ENCODE assay signal across 8 cellular contexts in the genomic region with DNA sequence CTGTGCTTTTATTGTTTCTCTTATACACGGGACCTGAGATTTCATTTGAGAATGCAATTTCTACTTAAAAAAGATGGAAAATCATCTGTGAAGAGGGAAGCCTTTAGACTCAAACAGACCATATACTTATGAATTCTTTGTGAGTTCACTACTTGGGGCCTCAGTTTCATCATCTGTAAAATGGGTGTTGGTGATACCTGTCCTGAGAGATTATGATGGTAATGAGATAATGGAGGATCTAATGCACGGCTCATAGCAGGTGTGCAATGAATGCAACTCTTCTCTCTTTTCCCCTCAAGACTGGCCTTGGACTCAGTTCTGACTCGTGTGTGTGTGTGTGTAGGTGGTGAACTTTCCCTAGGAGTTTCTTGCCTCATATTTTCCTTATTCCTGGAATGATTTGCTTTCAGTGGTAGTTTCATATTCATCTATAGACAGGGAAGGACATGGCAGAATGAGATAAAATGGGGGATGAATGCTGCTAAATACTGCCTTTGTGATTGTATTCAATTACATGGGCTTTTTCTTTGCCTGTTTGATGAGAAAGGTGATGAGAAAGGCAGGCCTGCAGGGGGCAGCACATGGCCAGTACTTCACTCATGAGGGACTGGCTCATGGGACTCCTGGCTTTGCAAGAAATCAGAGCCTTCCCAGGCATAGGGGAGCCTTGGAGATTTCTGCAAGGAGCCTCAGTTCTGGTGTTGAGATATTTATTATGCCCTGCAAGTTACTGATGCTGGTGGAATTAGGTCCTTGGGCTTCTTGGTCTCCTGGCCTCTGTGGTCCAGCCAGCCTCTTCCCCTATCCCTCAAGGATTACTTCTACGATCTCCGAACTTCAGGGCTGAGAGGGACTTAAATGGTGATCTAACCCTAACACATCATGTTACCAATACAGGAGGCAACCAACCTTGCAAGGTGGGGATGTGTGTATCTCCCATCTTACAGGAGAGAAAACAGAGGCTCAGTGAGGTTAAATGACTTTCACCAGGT.
A peak's percentile ranks its signal among the peaks of the same experiment; 100 is the strongest.
DNase-seq lines count a peak whose midpoint lies in the region; ATAC-seq, FAIRE-seq and TF ChIP-seq lines count a peak whose summit lies in the region.

No MANE protein-coding gene starts in this region.

- peak in 3 of 4 experiments; percentile 29 to 49 (median 33) for DNase-seq in activated CD4-positive, CD25-positive, alpha-beta regulatory T cell (lab: John Stamatoyannopoulos, UW)
- DNase-seq in NCI-H2107 (lab: John Stamatoyannopoulos, UW) (peak; percentile 34), breast epithelium (ENCODE audit: low spot score in 2 of 2) (peak; percentile 54 to 78), kidney (peak; percentile 85)
- peak; percentile 70 for DNase-seq in stimulated activated CD4-positive, alpha-beta T cell treated with anti-CD3 and anti-CD28 coated beads, Interleukin-1b, Interleukin-23, amount 100 ng/mL, for 48 hours

- peak; percentile 86 for TF ChIP-seq CTCF in VCaP (conservative IDR thresholded peaks at IDR 0.05)
- TF ChIP-seq CTCF in breast epithelium (IDR thresholded peaks at IDR 0.05) = peak; percentile 41 to 63 (median 62)
- TF ChIP-seq CTCF in kidney (IDR thresholded peaks at IDR 0.05; ENCODE audit: borderline replicate concordance, extremely low read depth, insufficient read depth) = peak; percentile 73

- TF ChIP-seq POLR2A in breast epithelium (IDR thresholded peaks at IDR 0.05) = no peak

- no peaks in the 10 kb centered on the region for H3K36me3 ChIP-seq in breast epithelium
- no peaks in the 10 kb centered on the region for H3K36me3 ChIP-seq in kidney (ENCODE audit: control insufficient read depth in 1 of 2, insufficient read depth in 2 of 2, low read length in 2 of 2)

- H3K4me3 ChIP-seq in breast epithelium (no peak overlapping the region), kidney (ENCODE audit: low read length in 2 of 2) (no peak overlapping the region)

- H3K27ac ChIP-seq in VCaP = peak overlapping the region; percentile 64
- no peak overlapping the region for H3K27ac ChIP-seq in breast epithelium
- peak overlapping the region in 1 of 2 donors; percentile 10 for H3K27ac ChIP-seq in kidney (ENCODE audit: low read depth in 2 of 2, low read length in 2 of 2)

- intact Hi-C loops in breast epithelium (cut with DNase I; ENCODE audit: low total_unique reads) (no loop called here), kidney (cut with DNase I) (no loop called here)

- no peaks in the 10 kb centered on the region for H3K27me3 ChIP-seq in breast epithelium

- no peak for ATAC-seq in activated CD4-positive, CD25-positive, alpha-beta regulatory T cell treated with anti-CD3 and anti-CD28 coated beads, Interleukin-2, amount 50 U/mL, for 24 hours
- no peak for ATAC-seq in HG02763 (IDR thresholded peaks at IDR 0.05; ENCODE audit: unreplicated experiment)

- H3K9me3 ChIP-seq in breast epithelium (no peaks in the 10 kb centered on the region), kidney (ENCODE audit: control insufficient read depth in 1 of 2, low read length in 2 of 2) (no peaks in the 10 kb centered on the region)

- no peak overlapping the region for H3K9ac ChIP-seq in kidney (ENCODE audit: low read length in 2 of 2)

- FAIRE-seq in kidney (lab: Jason Lieb, UNC) = no peak

- no peaks in the 10 kb centered on the region for H3K4me1 ChIP-seq in breast epithelium
- peaks cover 18% of the 10 kb centered on the region in 2 donors for H3K4me1 ChIP-seq in kidney (ENCODE audit: control insufficient read depth in 1 of 2, insufficient read depth in 1 of 2, low read depth in 1 of 2, low read length in 2 of 2)

Comparison
In these comparisons a context has a peak if more than half of its experiments do, and no peak if none do; other contexts are left out.
1. DNase-seq: peak in every context shown above with its lines; median percentile 85 in kidney; 70 in stimulated activated CD4-positive, alpha-beta T cell treated with anti-CD3 and anti-CD28 coated beads, Interleukin-1b, Interleukin-23, amount 100 ng/mL, for 48 hours; 66 in breast epithelium; 34 in NCI-H2107; 33 in activated CD4-positive, CD25-positive, alpha-beta regulatory T cell.